ENCODE assay signal across 2 cellular contexts in the genomic region with DNA sequence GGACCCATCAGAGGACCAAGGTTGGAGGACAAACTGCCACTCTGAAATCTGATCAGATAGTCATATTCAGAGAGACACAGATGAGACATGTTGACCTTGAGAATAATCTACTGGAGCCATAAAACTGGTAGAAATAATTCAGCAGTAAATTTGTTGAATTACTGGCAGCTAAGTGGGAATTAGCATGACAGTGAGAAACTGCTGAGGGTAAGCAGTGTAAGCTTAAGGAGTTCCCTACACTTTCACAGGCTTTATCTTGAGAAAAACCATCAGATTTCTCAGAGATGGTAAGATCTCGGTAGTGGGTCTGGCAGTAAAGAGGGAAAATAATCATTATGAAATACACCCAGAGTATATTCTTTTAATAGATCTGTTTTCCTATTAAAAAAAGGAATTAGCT.
TF ChIP-seq lines count a peak whose summit lies in the region.

No MANE protein-coding gene starts in this region.

TF ChIP-seq in GM23338, 12 proteins besides CTCF, POLR2A, EP300 and RAD21 (continued from another document):
- TF ChIP-seq, protein P1, sequence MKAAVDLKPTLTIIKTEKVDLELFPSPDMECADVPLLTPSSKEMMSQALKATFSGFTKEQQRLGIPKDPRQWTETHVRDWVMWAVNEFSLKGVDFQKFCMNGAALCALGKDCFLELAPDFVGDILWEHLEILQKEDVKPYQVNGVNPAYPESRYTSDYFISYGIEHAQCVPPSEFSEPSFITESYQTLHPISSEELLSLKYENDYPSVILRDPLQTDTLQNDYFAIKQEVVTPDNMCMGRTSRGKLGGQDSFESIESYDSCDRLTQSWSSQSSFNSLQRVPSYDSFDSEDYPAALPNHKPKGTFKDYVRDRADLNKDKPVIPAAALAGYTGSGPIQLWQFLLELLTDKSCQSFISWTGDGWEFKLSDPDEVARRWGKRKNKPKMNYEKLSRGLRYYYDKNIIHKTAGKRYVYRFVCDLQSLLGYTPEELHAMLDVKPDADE (IDR thresholded peaks at IDR 0.05): no peak
- TF ChIP-seq JUNB (IDR thresholded peaks at IDR 0.05; ENCODE audit: unreplicated experiment) (no peak), CREB1 (CRISPR knock-in tag; IDR thresholded peaks at IDR 0.05; ENCODE audit: low read depth) (no peak), POLR2AphosphoS5 (IDR thresholded peaks at IDR 0.05; ENCODE audit: low read depth) (no peak), STAT1 (IDR thresholded peaks at IDR 0.05; ENCODE audit: unreplicated experiment) (no peak), NANOG (IDR thresholded peaks at IDR 0.05; ENCODE audit: borderline replicate concordance) (no peak), EZH2phosphoT487 (IDR thresholded peaks at IDR 0.05; ENCODE audit: unreplicated experiment) (no peak)
- TF ChIP-seq, protein P2, sequence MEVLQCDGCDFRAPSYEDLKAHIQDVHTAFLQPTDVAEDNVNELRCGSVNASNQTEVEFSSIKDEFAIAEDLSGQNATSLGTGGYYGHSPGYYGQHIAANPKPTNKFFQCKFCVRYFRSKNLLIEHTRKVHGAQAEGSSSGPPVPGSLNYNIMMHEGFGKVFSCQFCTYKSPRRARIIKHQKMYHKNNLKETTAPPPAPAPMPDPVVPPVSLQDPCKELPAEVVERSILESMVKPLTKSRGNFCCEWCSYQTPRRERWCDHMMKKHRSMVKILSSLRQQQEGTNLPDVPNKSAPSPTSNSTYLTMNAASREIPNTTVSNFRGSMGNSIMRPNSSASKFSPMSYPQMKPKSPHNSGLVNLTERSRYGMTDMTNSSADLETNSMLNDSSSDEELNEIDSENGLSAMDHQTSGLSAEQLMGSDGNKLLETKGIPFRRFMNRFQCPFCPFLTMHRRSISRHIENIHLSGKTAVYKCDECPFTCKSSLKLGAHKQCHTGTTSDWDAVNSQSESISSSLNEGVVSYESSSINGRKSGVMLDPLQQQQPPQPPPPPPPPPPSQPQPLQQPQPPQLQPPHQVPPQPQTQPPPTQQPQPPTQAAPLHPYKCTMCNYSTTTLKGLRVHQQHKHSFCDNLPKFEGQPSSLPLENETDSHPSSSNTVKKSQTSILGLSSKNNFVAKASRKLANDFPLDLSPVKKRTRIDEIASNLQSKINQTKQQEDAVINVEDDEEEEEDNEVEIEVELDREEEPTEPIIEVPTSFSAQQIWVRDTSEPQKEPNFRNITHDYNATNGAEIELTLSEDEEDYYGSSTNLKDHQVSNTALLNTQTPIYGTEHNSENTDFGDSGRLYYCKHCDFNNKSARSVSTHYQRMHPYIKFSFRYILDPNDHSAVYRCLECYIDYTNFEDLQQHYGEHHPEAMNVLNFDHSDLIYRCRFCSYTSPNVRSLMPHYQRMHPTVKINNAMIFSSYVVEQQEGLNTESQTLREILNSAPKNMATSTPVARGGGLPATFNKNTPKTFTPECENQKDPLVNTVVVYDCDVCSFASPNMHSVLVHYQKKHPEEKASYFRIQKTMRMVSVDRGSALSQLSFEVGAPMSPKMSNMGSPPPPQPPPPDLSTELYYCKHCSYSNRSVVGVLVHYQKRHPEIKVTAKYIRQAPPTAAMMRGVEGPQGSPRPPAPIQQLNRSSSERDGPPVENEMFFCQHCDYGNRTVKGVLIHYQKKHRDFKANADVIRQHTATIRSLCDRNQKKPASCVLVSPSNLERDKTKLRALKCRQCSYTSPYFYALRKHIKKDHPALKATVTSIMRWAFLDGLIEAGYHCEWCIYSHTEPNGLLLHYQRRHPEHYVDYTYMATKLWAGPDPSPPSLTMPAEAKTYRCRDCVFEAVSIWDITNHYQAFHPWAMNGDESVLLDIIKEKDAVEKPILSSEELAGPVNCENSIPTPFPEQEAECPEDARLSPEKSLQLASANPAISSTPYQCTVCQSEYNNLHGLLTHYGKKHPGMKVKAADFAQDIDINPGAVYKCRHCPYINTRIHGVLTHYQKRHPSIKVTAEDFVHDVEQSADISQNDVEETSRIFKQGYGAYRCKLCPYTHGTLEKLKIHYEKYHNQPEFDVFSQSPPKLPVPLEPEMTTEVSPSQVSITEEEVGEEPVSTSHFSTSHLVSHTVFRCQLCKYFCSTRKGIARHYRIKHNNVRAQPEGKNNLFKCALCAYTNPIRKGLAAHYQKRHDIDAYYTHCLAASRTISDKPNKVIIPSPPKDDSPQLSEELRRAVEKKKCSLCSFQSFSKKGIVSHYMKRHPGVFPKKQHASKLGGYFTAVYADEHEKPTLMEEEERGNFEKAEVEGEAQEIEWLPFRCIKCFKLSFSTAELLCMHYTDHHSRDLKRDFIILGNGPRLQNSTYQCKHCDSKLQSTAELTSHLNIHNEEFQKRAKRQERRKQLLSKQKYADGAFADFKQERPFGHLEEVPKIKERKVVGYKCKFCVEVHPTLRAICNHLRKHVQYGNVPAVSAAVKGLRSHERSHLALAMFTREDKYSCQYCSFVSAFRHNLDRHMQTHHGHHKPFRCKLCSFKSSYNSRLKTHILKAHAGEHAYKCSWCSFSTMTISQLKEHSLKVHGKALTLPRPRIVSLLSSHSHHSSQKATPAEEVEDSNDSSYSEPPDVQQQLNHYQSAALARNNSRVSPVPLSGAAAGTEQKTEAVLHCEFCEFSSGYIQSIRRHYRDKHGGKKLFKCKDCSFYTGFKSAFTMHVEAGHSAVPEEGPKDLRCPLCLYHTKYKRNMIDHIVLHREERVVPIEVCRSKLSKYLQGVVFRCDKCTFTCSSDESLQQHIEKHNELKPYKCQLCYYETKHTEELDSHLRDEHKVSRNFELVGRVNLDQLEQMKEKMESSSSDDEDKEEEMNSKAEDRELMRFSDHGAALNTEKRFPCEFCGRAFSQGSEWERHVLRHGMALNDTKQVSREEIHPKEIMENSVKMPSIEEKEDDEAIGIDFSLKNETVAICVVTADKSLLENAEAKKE (CRISPR knock-in tag; IDR thresholded peaks at IDR 0.05): no peak
- TF ChIP-seq, protein P3, sequence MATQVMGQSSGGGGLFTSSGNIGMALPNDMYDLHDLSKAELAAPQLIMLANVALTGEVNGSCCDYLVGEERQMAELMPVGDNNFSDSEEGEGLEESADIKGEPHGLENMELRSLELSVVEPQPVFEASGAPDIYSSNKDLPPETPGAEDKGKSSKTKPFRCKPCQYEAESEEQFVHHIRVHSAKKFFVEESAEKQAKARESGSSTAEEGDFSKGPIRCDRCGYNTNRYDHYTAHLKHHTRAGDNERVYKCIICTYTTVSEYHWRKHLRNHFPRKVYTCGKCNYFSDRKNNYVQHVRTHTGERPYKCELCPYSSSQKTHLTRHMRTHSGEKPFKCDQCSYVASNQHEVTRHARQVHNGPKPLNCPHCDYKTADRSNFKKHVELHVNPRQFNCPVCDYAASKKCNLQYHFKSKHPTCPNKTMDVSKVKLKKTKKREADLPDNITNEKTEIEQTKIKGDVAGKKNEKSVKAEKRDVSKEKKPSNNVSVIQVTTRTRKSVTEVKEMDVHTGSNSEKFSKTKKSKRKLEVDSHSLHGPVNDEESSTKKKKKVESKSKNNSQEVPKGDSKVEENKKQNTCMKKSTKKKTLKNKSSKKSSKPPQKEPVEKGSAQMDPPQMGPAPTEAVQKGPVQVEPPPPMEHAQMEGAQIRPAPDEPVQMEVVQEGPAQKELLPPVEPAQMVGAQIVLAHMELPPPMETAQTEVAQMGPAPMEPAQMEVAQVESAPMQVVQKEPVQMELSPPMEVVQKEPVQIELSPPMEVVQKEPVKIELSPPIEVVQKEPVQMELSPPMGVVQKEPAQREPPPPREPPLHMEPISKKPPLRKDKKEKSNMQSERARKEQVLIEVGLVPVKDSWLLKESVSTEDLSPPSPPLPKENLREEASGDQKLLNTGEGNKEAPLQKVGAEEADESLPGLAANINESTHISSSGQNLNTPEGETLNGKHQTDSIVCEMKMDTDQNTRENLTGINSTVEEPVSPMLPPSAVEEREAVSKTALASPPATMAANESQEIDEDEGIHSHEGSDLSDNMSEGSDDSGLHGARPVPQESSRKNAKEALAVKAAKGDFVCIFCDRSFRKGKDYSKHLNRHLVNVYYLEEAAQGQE (IDR thresholded peaks at IDR 0.05; ENCODE audit: unreplicated experiment): no peak

TF ChIP-seq in WTC11, 78 proteins besides CTCF, POLR2A, EP300 and RAD21:
- TF ChIP-seq, protein P4, sequence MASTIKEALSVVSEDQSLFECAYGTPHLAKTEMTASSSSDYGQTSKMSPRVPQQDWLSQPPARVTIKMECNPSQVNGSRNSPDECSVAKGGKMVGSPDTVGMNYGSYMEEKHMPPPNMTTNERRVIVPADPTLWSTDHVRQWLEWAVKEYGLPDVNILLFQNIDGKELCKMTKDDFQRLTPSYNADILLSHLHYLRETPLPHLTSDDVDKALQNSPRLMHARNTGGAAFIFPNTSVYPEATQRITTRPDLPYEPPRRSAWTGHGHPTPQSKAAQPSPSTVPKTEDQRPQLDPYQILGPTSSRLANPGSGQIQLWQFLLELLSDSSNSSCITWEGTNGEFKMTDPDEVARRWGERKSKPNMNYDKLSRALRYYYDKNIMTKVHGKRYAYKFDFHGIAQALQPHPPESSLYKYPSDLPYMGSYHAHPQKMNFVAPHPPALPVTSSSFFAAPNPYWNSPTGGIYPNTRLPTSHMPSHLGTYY (CRISPR knock-in tag; IDR thresholded peaks at IDR 0.05): no peak
- TF ChIP-seq ZNF138 (CRISPR knock-in tag; conservative IDR thresholded peaks at IDR 0.05): no peak
- TF ChIP-seq, protein P5, sequence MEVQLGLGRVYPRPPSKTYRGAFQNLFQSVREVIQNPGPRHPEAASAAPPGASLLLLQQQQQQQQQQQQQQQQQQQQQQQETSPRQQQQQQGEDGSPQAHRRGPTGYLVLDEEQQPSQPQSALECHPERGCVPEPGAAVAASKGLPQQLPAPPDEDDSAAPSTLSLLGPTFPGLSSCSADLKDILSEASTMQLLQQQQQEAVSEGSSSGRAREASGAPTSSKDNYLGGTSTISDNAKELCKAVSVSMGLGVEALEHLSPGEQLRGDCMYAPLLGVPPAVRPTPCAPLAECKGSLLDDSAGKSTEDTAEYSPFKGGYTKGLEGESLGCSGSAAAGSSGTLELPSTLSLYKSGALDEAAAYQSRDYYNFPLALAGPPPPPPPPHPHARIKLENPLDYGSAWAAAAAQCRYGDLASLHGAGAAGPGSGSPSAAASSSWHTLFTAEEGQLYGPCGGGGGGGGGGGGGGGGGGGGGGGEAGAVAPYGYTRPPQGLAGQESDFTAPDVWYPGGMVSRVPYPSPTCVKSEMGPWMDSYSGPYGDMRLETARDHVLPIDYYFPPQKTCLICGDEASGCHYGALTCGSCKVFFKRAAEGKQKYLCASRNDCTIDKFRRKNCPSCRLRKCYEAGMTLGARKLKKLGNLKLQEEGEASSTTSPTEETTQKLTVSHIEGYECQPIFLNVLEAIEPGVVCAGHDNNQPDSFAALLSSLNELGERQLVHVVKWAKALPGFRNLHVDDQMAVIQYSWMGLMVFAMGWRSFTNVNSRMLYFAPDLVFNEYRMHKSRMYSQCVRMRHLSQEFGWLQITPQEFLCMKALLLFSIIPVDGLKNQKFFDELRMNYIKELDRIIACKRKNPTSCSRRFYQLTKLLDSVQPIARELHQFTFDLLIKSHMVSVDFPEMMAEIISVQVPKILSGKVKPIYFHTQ (CRISPR knock-in tag; IDR thresholded peaks at IDR 0.05): no peak
- TF ChIP-seq, protein P6, sequence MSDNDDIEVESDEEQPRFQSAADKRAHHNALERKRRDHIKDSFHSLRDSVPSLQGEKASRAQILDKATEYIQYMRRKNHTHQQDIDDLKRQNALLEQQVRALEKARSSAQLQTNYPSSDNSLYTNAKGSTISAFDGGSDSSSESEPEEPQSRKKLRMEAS (CRISPR knock-in tag; IDR thresholded peaks at IDR 0.05): no peak
- no peak for TF ChIP-seq JUN (CRISPR knock-in tag; IDR thresholded peaks at IDR 0.05)
- TF ChIP-seq, protein P7, sequence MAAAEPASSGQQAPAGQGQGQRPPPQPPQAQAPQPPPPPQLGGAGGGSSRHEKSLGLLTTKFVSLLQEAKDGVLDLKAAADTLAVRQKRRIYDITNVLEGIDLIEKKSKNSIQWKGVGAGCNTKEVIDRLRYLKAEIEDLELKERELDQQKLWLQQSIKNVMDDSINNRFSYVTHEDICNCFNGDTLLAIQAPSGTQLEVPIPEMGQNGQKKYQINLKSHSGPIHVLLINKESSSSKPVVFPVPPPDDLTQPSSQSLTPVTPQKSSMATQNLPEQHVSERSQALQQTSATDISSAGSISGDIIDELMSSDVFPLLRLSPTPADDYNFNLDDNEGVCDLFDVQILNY (CRISPR knock-in tag; IDR thresholded peaks at IDR 0.05): no peak
- TF ChIP-seq, protein P8, sequence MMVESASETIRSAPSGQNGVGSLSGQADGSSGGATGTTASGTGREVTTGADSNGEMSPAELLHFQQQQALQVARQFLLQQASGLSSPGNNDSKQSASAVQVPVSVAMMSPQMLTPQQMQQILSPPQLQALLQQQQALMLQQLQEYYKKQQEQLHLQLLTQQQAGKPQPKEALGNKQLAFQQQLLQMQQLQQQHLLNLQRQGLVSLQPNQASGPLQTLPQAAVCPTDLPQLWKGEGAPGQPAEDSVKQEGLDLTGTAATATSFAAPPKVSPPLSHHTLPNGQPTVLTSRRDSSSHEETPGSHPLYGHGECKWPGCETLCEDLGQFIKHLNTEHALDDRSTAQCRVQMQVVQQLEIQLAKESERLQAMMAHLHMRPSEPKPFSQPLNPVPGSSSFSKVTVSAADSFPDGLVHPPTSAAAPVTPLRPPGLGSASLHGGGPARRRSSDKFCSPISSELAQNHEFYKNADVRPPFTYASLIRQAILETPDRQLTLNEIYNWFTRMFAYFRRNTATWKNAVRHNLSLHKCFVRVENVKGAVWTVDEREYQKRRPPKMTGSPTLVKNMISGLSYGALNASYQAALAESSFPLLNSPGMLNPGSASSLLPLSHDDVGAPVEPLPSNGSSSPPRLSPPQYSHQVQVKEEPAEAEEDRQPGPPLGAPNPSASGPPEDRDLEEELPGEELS (CRISPR knock-in tag; IDR thresholded peaks at IDR 0.05): no peak
- TF ChIP-seq GABPB1 (CRISPR knock-in tag; IDR thresholded peaks at IDR 0.05): no peak
- TF ChIP-seq, protein P9, sequence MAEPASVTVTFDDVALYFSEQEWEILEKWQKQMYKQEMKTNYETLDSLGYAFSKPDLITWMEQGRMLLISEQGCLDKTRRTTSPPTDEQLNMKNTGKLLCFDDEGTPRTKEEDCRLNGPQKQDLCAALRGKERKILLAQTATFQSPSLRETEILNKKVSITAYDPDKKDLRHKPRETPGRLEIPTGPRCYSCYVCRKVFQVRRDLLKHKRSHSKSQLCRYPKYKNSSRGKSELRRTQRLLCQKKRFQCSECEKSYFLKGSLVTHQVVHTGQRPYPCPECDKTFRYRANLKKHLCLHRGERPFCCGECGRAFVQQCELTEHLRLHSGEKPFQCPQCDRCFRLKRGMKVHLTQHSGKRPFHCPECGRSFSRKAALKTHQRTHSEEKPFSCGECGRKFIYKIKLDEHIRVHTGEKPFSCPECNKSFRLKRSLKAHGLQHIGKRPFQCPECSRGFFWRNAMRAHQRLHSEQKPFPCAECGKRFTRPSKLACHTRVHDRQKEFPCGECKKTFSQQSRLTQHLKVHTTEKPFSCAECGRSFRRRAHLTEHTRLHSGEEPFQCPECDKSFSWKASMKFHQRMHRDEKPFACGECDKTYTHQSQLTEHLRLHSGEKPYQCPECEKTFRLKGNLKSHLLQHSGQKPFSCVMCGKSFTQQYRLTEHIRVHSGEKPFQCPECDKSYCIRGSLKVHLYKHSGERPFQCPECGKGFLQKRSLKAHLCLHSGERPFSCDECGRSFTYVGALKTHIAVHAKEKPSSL (CRISPR knock-in tag; conservative IDR thresholded peaks at IDR 0.05): no peak
- TF ChIP-seq, protein P10, sequence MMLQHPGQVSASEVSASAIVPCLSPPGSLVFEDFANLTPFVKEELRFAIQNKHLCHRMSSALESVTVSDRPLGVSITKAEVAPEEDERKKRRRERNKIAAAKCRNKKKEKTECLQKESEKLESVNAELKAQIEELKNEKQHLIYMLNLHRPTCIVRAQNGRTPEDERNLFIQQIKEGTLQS (CRISPR knock-in tag; conservative IDR thresholded peaks at IDR 0.05): no peak
- no peak for TF ChIP-seq JAZF1 (CRISPR knock-in tag; IDR thresholded peaks at IDR 0.05)
